In genomic region chr17:75505152-75505409, GRCh38 we compare ENCODE assay signal across 20 cellular contexts. TPM values are rescaled to one million over a fixed set of nuclear protein-coding genes. Genes with fewer than 3 reads are reported as not detected.
A peak's percentile ranks its signal among the peaks of the same experiment; 100 is the strongest.
DNase-seq lines count a peak whose midpoint lies in the region; ATAC-seq, FAIRE-seq and TF ChIP-seq lines count a peak whose summit lies in the region.
"Had no signal": no experiment of that assay in that cellular context is flagged by ENCODE, and none has a peak within 500 bp of the region (broad histone marks: within the 10 kb centered on the region; RNA-seq: fewer than 3 reads in every experiment).

No MANE protein-coding gene starts in this region.

- intact Hi-C loops in left ventricle myocardium superior (cut with micrococcal nuclease) (no loop called here), cardiac septum (cut with DNase I) (no loop called here), GM12878 (cut with micrococcal nuclease; ENCODE audit: unreplicated experiment) (no loop called here), left colon (cut with DNase I, micrococcal nuclease) (loop anchor here in 1 of 2 donors (10.0 kb wide), 1 partner anchor 80 kb away; no protein-coding TSS in a partner anchor)

- POLR2A ChIA-PET in GM12878 (lab: Charles Lee), result no interaction called here

- TF ChIP-seq POLR2A in GM12878 (IDR thresholded peaks at IDR 0.05; ENCODE audit: low read depth, low read length), result no peak

- H3K4me2 ChIP-seq in OCI-LY1 (ENCODE audit: low read length) (no peak overlapping the region), GM12878 (ENCODE audit: control insufficient read depth, insufficient read depth) (no peak overlapping the region)

- no peak for ATAC-seq in left ventricle myocardium superior
- peak; percentile 32; the same call in 1 of the 3 replicates for ATAC-seq in GM12878
- no peak for ATAC-seq in left colon
- no peak for ATAC-seq in HG03354 (IDR thresholded peaks at IDR 0.05; ENCODE audit: poor library complexity, severe bottlenecking, unreplicated experiment)

- no peaks in the 10 kb centered on the region for H4K20me1 ChIP-seq in OCI-LY1 (ENCODE audit: insufficient read depth, low read length)
- no peaks in the 10 kb centered on the region for H4K20me1 ChIP-seq in GM12878 (ENCODE audit: control insufficient read depth, insufficient read depth)

- RAD21 ChIA-PET in GM12878 (lab: Charles Lee; ENCODE audit: unreplicated experiment), result no interaction called here

- H3K9me3 ChIP-seq in OCI-LY1 (ENCODE audit: low read length) (no peaks in the 10 kb centered on the region), GM12878 (replicated peaks; ENCODE audit: control insufficient read depth, insufficient read depth, low read length) (no peaks in the 10 kb centered on the region)

- no peak for FAIRE-seq in GM12878 (lab: Jason Lieb, UNC)
- FAIRE-seq: D721Med, G401.6, GM12892, GM19239 had no signal

- no peak for TF ChIP-seq RAD21 in GM12878 (IDR thresholded peaks at IDR 0.05; ENCODE audit: insufficient read depth, low read depth, low read length)

- H3K9ac ChIP-seq in OCI-LY1 (ENCODE audit: low read length) (no peak overlapping the region), GM12878 (ENCODE audit: control insufficient read depth, insufficient read depth, low read length) (no peak overlapping the region)

- H3K4me1 ChIP-seq in OCI-LY1 (ENCODE audit: insufficient read depth, low read length, severe bottlenecking), result no peaks in the 10 kb centered on the region
- no peaks in the 10 kb centered on the region for H3K4me1 ChIP-seq in GM12878 (ENCODE audit: control insufficient read depth, insufficient read depth, low read length)

- H3K9me2 ChIP-seq in OCI-LY1 (ENCODE audit: low read depth, low read length), result no peaks in the 10 kb centered on the region

- no peak overlapping the region for H3K27ac ChIP-seq in OCI-LY1 (ENCODE audit: low read depth, low read length, poor library complexity, severe bottlenecking)
- H3K27ac ChIP-seq in GM12878 (ENCODE audit: control insufficient read depth, insufficient read depth), result no peak overlapping the region

- H3K4me3 ChIP-seq in OCI-LY1 (ENCODE audit: low read depth, low read length, poor library complexity, severe bottlenecking) (no peak overlapping the region), GM12878 (no peak overlapping the region)

- H2AFZ ChIP-seq in OCI-LY1 (ENCODE audit: low read length) (no peak overlapping the region), GM12878 (ENCODE audit: control insufficient read depth, low read depth, low read length) (no peak overlapping the region)

- H3K27me3 ChIP-seq in OCI-LY1 (ENCODE audit: insufficient read depth, low read length) (peaks cover 15% of the 10 kb centered on the region), GM12878 (replicated peaks in 1 of 2; ENCODE audit: control insufficient read depth in 2 of 2, insufficient read depth in 2 of 2, low read length in 1 of 2) (no peaks in the 10 kb centered on the region)

- H3K79me2 ChIP-seq in OCI-LY1 (ENCODE audit: insufficient read depth, low read length) (no peaks in the 10 kb centered on the region), GM12878 (ENCODE audit: control insufficient read depth, insufficient read depth, low read length) (no peaks in the 10 kb centered on the region)

- TF ChIP-seq CTCF in OCI-LY1 (IDR thresholded peaks at IDR 0.05; ENCODE audit: low read length) (peak; percentile 17; the same call in 1 of the 2 replicates), GM12878 (IDR thresholded peaks at IDR 0.05 in 2 of 3, conservative IDR thresholded peaks at IDR 0.05 in 1 of 3; ENCODE audit: control insufficient read depth in 2 of 3, extremely low read depth in 1 of 3, insufficient read depth in 1 of 3, low read depth in 3 of 3, low read length in 3 of 3) (no peak)

- in situ Hi-C loops in GM12878 (cut with MboI), result no loop called here

- no peaks in the 10 kb centered on the region for H3F3A ChIP-seq in OCI-LY1 (ENCODE audit: insufficient read depth, low read length)

- peak; percentile 23 for DNase-seq in left ventricle myocardium superior
- DNase-seq in cardiac septum (ENCODE audit: low spot score), result no peak
- DNase-seq in GM12878 (ENCODE audit: low read depth, low spot score), result no peak
- DNase-seq in activated T-cell treated with anti-CD3 and anti-CD28 coated beads, Interleukin-2, amount 50 U/mL, for 48 hours, result no peak
- no peak for DNase-seq in left colon
- DNase-seq: 8988T; AML-193; CD4-positive, alpha-beta T cell; DMS153; DMS79 treated with DMSO at 0.1 percent for 48 hours; EL; GOT3; H9 had no signal

- BruUV-seq in GM12878 (replicated peaks; lab: Mats Ljungman, UMichigan), result no TSS peak

- CTCF ChIA-PET in GM12878 (lab: Yijun Ruan, JAX), result interaction anchor here (0.7 to 1.5 kb wide), 4 partner anchors 11 to 96 kb away, joined by 3 to 6 read pairs (median 4); partner anchors contain the start of gene TSEN54

- 70% methylated on average over 4 of the region's 4 CpGs for WGBS in GM12878 (ENCODE audit: insufficient coverage, insufficient replicate concordance, low lambda C conversion rate, missing lambda C conversion rate)

- H3K36me3 ChIP-seq in OCI-LY1 (ENCODE audit: insufficient read depth, low read length) (no peaks in the 10 kb centered on the region), GM12878 (ENCODE audit: control insufficient read depth in 2 of 2, insufficient read depth in 2 of 2, low read length in 1 of 2) (no peaks in the 10 kb centered on the region; a peak in 1 of 4 replicates)

- no peak for TF ChIP-seq EP300 in GM12878 (IDR thresholded peaks at IDR 0.05; ENCODE audit: borderline replicate concordance in 1 of 2, control insufficient read depth in 1 of 2, low read depth in 2 of 2, low read length in 2 of 2)

- SMC1A ChIA-PET in GM12878 (lab: Charles Lee; ENCODE audit: uncharacterized antibody, unreplicated experiment), result interaction anchor here (1.4 kb wide), 1 partner anchor 76 kb away, joined by 5 read pairs; no protein-coding TSS in a partner anchor

RNA-seq across cellular contexts. Expression of gene CASKIN2, which starts 10.3 kb away (rescaled TPM):
- total RNA-seq in left ventricle myocardium superior, result 36.6 TPM
- 48.2 TPM for total RNA-seq in cardiac septum
- 0.65 and 2.0 TPM in 2 replicates for total RNA-seq in GM12878 (2013; cell fraction: nucleolus; rRNA removed)
- 0.44 and 1.4 TPM in 2 replicates for total RNA-seq in GM12878 (2014; rRNA removed)
- 0.18 and 0.23 TPM in 2 replicates for total RNA-seq in GM12878 (2014; rRNA removed; fragmentation: Illumina TruSeq; extraction: Trizol)
- total RNA-seq in GM12878 (2021), result 0.80 and 1.8 TPM in 2 replicates
- polyA plus RNA-seq in GM12878 (2011; ENCODE audit: low read depth), result 0.39 TPM
- polyA plus RNA-seq in GM12878 (2011; rRNA removed), result 0.10 TPM in 1 of 2 replicates, not detected in the other
- polyA plus RNA-seq in GM12878 (2011; cell fraction: cytosol; rRNA removed), result 0.03 and 0.12 TPM in 2 replicates
- 0.59 and 0.84 TPM in 2 replicates for polyA plus RNA-seq in GM12878 (2011; cell fraction: nucleus; rRNA removed)
- polyA plus RNA-seq in GM12878 (2012), result 0.31 and 0.46 TPM in 2 replicates
- 0.14 and 0.16 TPM in 2 replicates for polyA plus RNA-seq in GM12878 (2014; fragmentation: Illumina TruSeq; extraction: Trizol)
- polyA plus RNA-seq in GM12878 (2014; fragmentation: Nextera tagmentation; extraction: Ambion mirVana), result under 1 TPM in 1 of 2 experiments, not detected in 1; 0.02 TPM
- 0.93 and 2.7 TPM in 2 replicates for polyA plus RNA-seq in GM12878 (2014; rRNA removed)
- under 1 TPM; 0.44 to 0.56 TPM for polyA plus RNA-seq in GM12878 (2016; fragmentation: Nextera tagmentation; extraction: Ambion mirVana)
- polyA minus RNA-seq in GM12878 (2011; rRNA and poly(A)+ RNA removed), result not detected in 2 replicates
- not detected in 2 replicates for polyA minus RNA-seq in GM12878 (2011; cell fraction: cytosol; rRNA and poly(A)+ RNA removed)
- 0.12 and 0.57 TPM in 2 replicates for polyA minus RNA-seq in GM12878 (2011; cell fraction: nucleus; rRNA and poly(A)+ RNA removed)
- 10 to 100 TPM; 28.4 to 30.6 TPM for total RNA-seq in left colon

RNA-seq across cellular contexts. Expression of gene TSEN54, which starts 11.2 kb away (rescaled TPM):
- 8.3 TPM for total RNA-seq in left ventricle myocardium superior
- total RNA-seq in cardiac septum, result 7.7 TPM
- total RNA-seq in GM12878 (2013; cell fraction: nucleolus; rRNA removed), result 16.4 and 19.8 TPM in 2 replicates
- total RNA-seq in GM12878 (2014; rRNA removed), result 42.1 and 43.2 TPM in 2 replicates
- 21.4 and 26.1 TPM in 2 replicates for total RNA-seq in GM12878 (2014; rRNA removed; fragmentation: Illumina TruSeq; extraction: Trizol)
- total RNA-seq in GM12878 (2021), result 37.3 and 41.2 TPM in 2 replicates
- polyA plus RNA-seq in GM12878 (2011; ENCODE audit: low read depth), result 12.7 TPM
- polyA plus RNA-seq in GM12878 (2011; rRNA removed), result 25.4 and 45.7 TPM in 2 replicates
- polyA plus RNA-seq in GM12878 (2011; cell fraction: cytosol; rRNA removed), result 41.7 and 53.0 TPM in 2 replicates
- 54.8 and 62.1 TPM in 2 replicates for polyA plus RNA-seq in GM12878 (2011; cell fraction: nucleus; rRNA removed)
- polyA plus RNA-seq in GM12878 (2012), result 20.1 and 23.9 TPM in 2 replicates
- 22.9 and 29.5 TPM in 2 replicates for polyA plus RNA-seq in GM12878 (2014; fragmentation: Illumina TruSeq; extraction: Trizol)
- polyA plus RNA-seq in GM12878 (2014; fragmentation: Nextera tagmentation; extraction: Ambion mirVana), result 10 to 100 TPM in 1 of 2 experiments, 1 to 10 TPM in 1; 7.1 to 23.1 TPM
- polyA plus RNA-seq in GM12878 (2014; rRNA removed), result 42.4 and 52.2 TPM in 2 replicates
- polyA plus RNA-seq in GM12878 (2016; fragmentation: Nextera tagmentation; extraction: Ambion mirVana), result 10 to 100 TPM; 41.1 to 48.0 TPM
- polyA minus RNA-seq in GM12878 (2011; rRNA and poly(A)+ RNA removed), result 25.9 and 32.6 TPM in 2 replicates
- polyA minus RNA-seq in GM12878 (2011; cell fraction: cytosol; rRNA and poly(A)+ RNA removed), result 6.8 and 18.3 TPM in 2 replicates
- 7.5 and 13.1 TPM in 2 replicates for polyA minus RNA-seq in GM12878 (2011; cell fraction: nucleus; rRNA and poly(A)+ RNA removed)
- total RNA-seq in left colon, result 10 to 100 TPM; 30.1 to 38.9 TPM

RNA-seq across cellular contexts. Expression of gene LLGL2, which starts 20.4 kb away (rescaled TPM):
- total RNA-seq in left ventricle myocardium superior, result 5.1 TPM
- total RNA-seq in cardiac septum, result 4.7 TPM
- 13.4 and 45.4 TPM in 2 replicates for total RNA-seq in GM12878 (2013; cell fraction: nucleolus; rRNA removed)
- 5.0 and 6.5 TPM in 2 replicates for total RNA-seq in GM12878 (2014; rRNA removed)
- total RNA-seq in GM12878 (2014; rRNA removed; fragmentation: Illumina TruSeq; extraction: Trizol), result 1.8 and 2.0 TPM in 2 replicates
- 6.3 and 7.6 TPM in 2 replicates for total RNA-seq in GM12878 (2021)
- 1.7 TPM for polyA plus RNA-seq in GM12878 (2011; ENCODE audit: low read depth)
- polyA plus RNA-seq in GM12878 (2011; rRNA removed), result 1.7 and 3.3 TPM in 2 replicates
- 4.1 and 6.8 TPM in 2 replicates for polyA plus RNA-seq in GM12878 (2011; cell fraction: cytosol; rRNA removed)
- polyA plus RNA-seq in GM12878 (2011; cell fraction: nucleus; rRNA removed), result 18.8 and 24.8 TPM in 2 replicates
- 4.9 and 7.6 TPM in 2 replicates for polyA plus RNA-seq in GM12878 (2012)
- polyA plus RNA-seq in GM12878 (2014; fragmentation: Illumina TruSeq; extraction: Trizol), result 9.9 TPM in 1 of 2 replicates, not detected in the other
- under 1 TPM; 0.21 to 0.75 TPM for polyA plus RNA-seq in GM12878 (2014; fragmentation: Nextera tagmentation; extraction: Ambion mirVana)
- polyA plus RNA-seq in GM12878 (2014; rRNA removed), result 5.8 and 7.4 TPM in 2 replicates
- polyA plus RNA-seq in GM12878 (2016; fragmentation: Nextera tagmentation; extraction: Ambion mirVana), result 1 to 10 TPM; 4.1 to 5.0 TPM
- 2.0 and 7.0 TPM in 2 replicates for polyA minus RNA-seq in GM12878 (2011; rRNA and poly(A)+ RNA removed)
- 7.4 and 7.5 TPM in 2 replicates for polyA minus RNA-seq in GM12878 (2011; cell fraction: cytosol; rRNA and poly(A)+ RNA removed)
- 4.4 and 5.7 TPM in 2 replicates for polyA minus RNA-seq in GM12878 (2011; cell fraction: nucleus; rRNA and poly(A)+ RNA removed)
- 100 to 1,000 TPM; 447 to 529 TPM for total RNA-seq in left colon
- total RNA-seq: HT1080 had no signal

RNA-seq across cellular contexts. Expression of gene TMEM94, which starts 48.6 kb away (rescaled TPM):
- total RNA-seq in left ventricle myocardium superior (56.8 TPM), cardiac septum (56.6 TPM), GM12878 (2014; rRNA removed) (23.9 and 31.4 TPM in 2 replicates), GM12878 (2014; rRNA removed; fragmentation: Illumina TruSeq; extraction: Trizol) (15.4 and 15.8 TPM in 2 replicates), GM12878 (2021) (59.0 and 70.7 TPM in 2 replicates), left colon (100 to 1,000 TPM in 1 of 2 donors, 10 to 100 TPM in 1; 99.9 to 123 TPM)
- 124 and 144 TPM in 2 replicates for total RNA-seq in GM12878 (2013; cell fraction: nucleolus; rRNA removed)
- polyA plus RNA-seq in GM12878 (2011; ENCODE audit: low read depth), result 23.7 TPM
- polyA plus RNA-seq in GM12878 (2011; rRNA removed) (9.8 and 21.9 TPM in 2 replicates), GM12878 (2014; fragmentation: Illumina TruSeq; extraction: Trizol) (11.9 and 46.5 TPM in 2 replicates), GM12878 (2014; fragmentation: Nextera tagmentation; extraction: Ambion mirVana) (1 to 10 TPM in 1 of 2 experiments, under 1 TPM in 1; 0.31 to 2.3 TPM), GM12878 (2014; rRNA removed) (41.7 and 50.5 TPM in 2 replicates), GM12878 (2016; fragmentation: Nextera tagmentation; extraction: Ambion mirVana) (10 to 100 TPM; 21.2 to 26.9 TPM)
- polyA plus RNA-seq in GM12878 (2011; cell fraction: cytosol; rRNA removed), result 23.8 and 24.1 TPM in 2 replicates
- polyA plus RNA-seq in GM12878 (2011; cell fraction: nucleus; rRNA removed), result 363 and 387 TPM in 2 replicates
- 63.2 and 64.4 TPM in 2 replicates for polyA plus RNA-seq in GM12878 (2012)
- 21.6 and 44.4 TPM in 2 replicates for polyA minus RNA-seq in GM12878 (2011; rRNA and poly(A)+ RNA removed)
- 19.4 and 25.9 TPM in 2 replicates for polyA minus RNA-seq in GM12878 (2011; cell fraction: cytosol; rRNA and poly(A)+ RNA removed)
- 49.2 and 74.5 TPM in 2 replicates for polyA minus RNA-seq in GM12878 (2011; cell fraction: nucleus; rRNA and poly(A)+ RNA removed)

Comparison
In these comparisons a context has a peak if more than half of its experiments do, and no peak if none do; other contexts are left out.
1. RNA of gene CASKIN2, which starts 10.3 kb away (total RNA-seq): 48.2 TPM in cardiac septum (single experiment), 36.6 TPM in left ventricle myocardium superior (single experiment) and 28.4 to 30.6 TPM in left colon; 0.18 to 2.0 TPM in GM12878; every median in the first group is over 4 times any median in the second.
2. RNA of gene LLGL2, which starts 20.4 kb away (total RNA-seq): 447 to 529 TPM in left colon; 1.8 to 45.4 TPM in GM12878, 5.1 TPM in left ventricle myocardium superior (single experiment) and 4.7 TPM in cardiac septum (single experiment); every median in the first group is over 4 times any median in the second.